In the genomic region with DNA sequence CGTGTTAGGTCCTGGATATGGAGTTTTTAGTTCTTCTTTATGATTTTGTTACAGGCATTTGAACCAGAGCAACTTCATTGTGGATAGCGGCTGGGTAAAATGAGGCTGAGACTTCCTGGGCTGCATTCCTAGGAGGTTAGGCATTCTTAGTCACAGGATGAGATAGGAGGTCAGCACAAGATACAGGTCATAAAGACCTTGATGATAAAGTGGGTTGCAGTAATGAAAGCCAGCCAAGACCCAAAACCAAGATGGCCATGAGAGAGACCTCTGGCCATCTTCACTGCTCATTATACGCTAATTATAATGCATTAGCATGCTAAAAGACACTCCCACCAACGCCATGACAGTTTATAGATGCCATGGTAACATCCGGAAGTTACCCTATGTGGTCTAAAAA, we compare ENCODE assay signal across 16 cellular contexts. TPM values are rescaled to one million over a fixed set of nuclear protein-coding genes. Genes with fewer than 3 reads are reported as not detected.
A peak's percentile ranks its signal among the peaks of the same experiment; 100 is the strongest.
DNase-seq lines count a peak whose midpoint lies in the region; ATAC-seq and TF ChIP-seq lines count a peak whose summit lies in the region.
"Had no signal": no experiment of that assay in that cellular context is flagged by ENCODE, and none has a peak within 500 bp of the region (broad histone marks: within the 10 kb centered on the region; RNA-seq: fewer than 3 reads in every experiment).

No MANE protein-coding gene starts in this region.

- intact Hi-C loops in PC-9 (cut with micrococcal nuclease; ENCODE audit: unreplicated experiment), result loop anchor here (1.0 kb wide), 1 partner anchor 100 kb away; no protein-coding TSS in a partner anchor

- CTCF ChIA-PET in PC-9 (lab: Charles Lee), result no interaction called here

- H3K4me3 ChIP-seq in PC-9 (no peak overlapping the region), endodermal cell (ENCODE audit: low read length) (no peak overlapping the region), neural progenitor cell (no peak overlapping the region)
- H3K4me3 ChIP-seq: suprapubic skin had no signal

- H3K36me3 Mint-ChIP-seq in endodermal cell (ENCODE audit: low read depth) (no peaks in the 10 kb centered on the region), neural progenitor cell (peaks cover 2% of the 10 kb centered on the region)

- H3F3A ChIP-seq in PC-9 (ENCODE audit: insufficient read depth, low read depth) (peaks cover 8% of the 10 kb centered on the region; the same call in 1 of the 2 replicates), neural progenitor cell (ENCODE audit: low read depth) (peaks cover 4% of the 10 kb centered on the region)

- no peak for TF ChIP-seq CTCF in PC-9 (conservative IDR thresholded peaks at IDR 0.05)
- TF ChIP-seq CTCF in endodermal cell (conservative IDR thresholded peaks at IDR 0.05), result no peak
- TF ChIP-seq CTCF in neural progenitor cell (IDR thresholded peaks at IDR 0.05), result no peak

- peaks cover 17% of the 10 kb centered on the region for H3K9me3 Mint-ChIP-seq in endodermal cell
- H3K9me3 Mint-ChIP-seq in neural progenitor cell, result peaks cover 7% of the 10 kb centered on the region

- DNase-seq in Daoy (ENCODE audit: low read depth) (peak; percentile 29), PC-9 (no peak), endodermal cell (peak; percentile 66), neural progenitor cell (ENCODE audit: low spot score) (no peak), amniotic stem cell (lab: John Stamatoyannopoulos, UW) (no peak)
- DNase-seq: head of caudate nucleus; NCI-H2107; NK-92 treated with Interleukin-12 subunit alpha and Interleukin-12 subunit beta, amount 100 ng/mL, for 24 hours had no signal

- H3K9ac ChIP-seq in endodermal cell (ENCODE audit: extremely low read depth, low read length, poor library complexity, severe bottlenecking) (peak overlapping the region; percentile 71), neural progenitor cell (no peak overlapping the region)

- no peaks in the 10 kb centered on the region for H4K20me1 ChIP-seq in PC-9 (ENCODE audit: insufficient read depth)
- no peaks in the 10 kb centered on the region for H4K20me1 ChIP-seq in neural progenitor cell (ENCODE audit: low read depth)

- H3K4me1 ChIP-seq in PC-9 (replicated peaks; ENCODE audit: insufficient read depth) (peaks cover 23% of the 10 kb centered on the region), endodermal cell (ENCODE audit: control insufficient read depth, insufficient read depth, low read length) (peaks cover 7% of the 10 kb centered on the region), neural progenitor cell (peaks cover 8% of the 10 kb centered on the region)
- H3K4me1 ChIP-seq: suprapubic skin had no signal

- ATAC-seq in HG03045 (IDR thresholded peaks at IDR 0.05; ENCODE audit: unreplicated experiment) (no peak), GM18498 (IDR thresholded peaks at IDR 0.05; ENCODE audit: unreplicated experiment) (no peak), HG02870 (IDR thresholded peaks at IDR 0.05; ENCODE audit: unreplicated experiment) (no peak)
- ATAC-seq: activated CD8-positive, alpha-beta memory T cell treated with anti-CD3 and anti-CD28 coated beads, Interleukin-2, amount 10 ng/mL, durations not matched to agents 7 days and 5 days had no signal

- H2AFZ ChIP-seq in PC-9 (peak overlapping the region; percentile 42), neural progenitor cell (replicated peaks) (peak overlapping the region; percentile 14)

- H3K27ac Mint-ChIP-seq in endodermal cell (peak overlapping the region; percentile 96), neural progenitor cell (no peak overlapping the region)
- H3K27ac Mint-ChIP-seq: activated CD8-positive, alpha-beta memory T cell treated with anti-CD3 and anti-CD28 coated beads, Interleukin-2, amount 10 ng/mL, durations not matched to agents 7 days and 5 days; activated naive CD4-positive, alpha-beta T cell treated with anti-CD3 and anti-CD28 coated beads, Interleukin-2, amount 50 U/mL, for 24 hours had no signal

- H3K27me3 Mint-ChIP-seq in endodermal cell (ENCODE audit: insufficient read depth) (peaks cover 3% of the 10 kb centered on the region), neural progenitor cell (ENCODE audit: insufficient read depth, low read depth) (no peaks in the 10 kb centered on the region)

- POLR2A ChIA-PET in PC-9 (lab: Charles Lee; ENCODE audit: unreplicated experiment), result interaction anchor here (0.6 kb wide), 1 partner anchor 331 kb away, joined by 10 read pairs; no protein-coding TSS in a partner anchor

- H3K9me3 ChIP-seq in PC-9 (ENCODE audit: insufficient read depth, low read depth) (peaks cover 5% of the 10 kb centered on the region; the same call in 1 of the 2 replicates), endodermal cell (ENCODE audit: control insufficient read depth, low read length) (peaks cover 9% of the 10 kb centered on the region), neural progenitor cell (ENCODE audit: low read depth) (no peaks in the 10 kb centered on the region)
- H3K9me3 ChIP-seq: neutrophil, suprapubic skin had no signal

- H3K4me2 ChIP-seq in PC-9 (peak overlapping the region; percentile 47), neural progenitor cell (no peak overlapping the region)

- no peak overlapping the region for H3K4me3 Mint-ChIP-seq in endodermal cell
- no peak overlapping the region for H3K4me3 Mint-ChIP-seq in neural progenitor cell
- H3K4me3 Mint-ChIP-seq: activated CD8-positive, alpha-beta memory T cell treated with anti-CD3 and anti-CD28 coated beads, Interleukin-2, amount 10 ng/mL, durations not matched to agents 7 days and 5 days; activated naive CD4-positive, alpha-beta T cell treated with anti-CD3 and anti-CD28 coated beads, Interleukin-2, amount 50 U/mL, for 24 hours had no signal

- H3K36me3 ChIP-seq in PC-9 (ENCODE audit: low read depth) (no peaks in the 10 kb centered on the region), endodermal cell (ENCODE audit: control insufficient read depth, insufficient read depth, low read length) (no peaks in the 10 kb centered on the region), neural progenitor cell (no peaks in the 10 kb centered on the region)
- H3K36me3 ChIP-seq: neutrophil, suprapubic skin had no signal

- 54 to 65% methylated on average over 3 to 5 of the region's 5 CpGs for WGBS in endodermal cell (ENCODE audit: insufficient coverage in 1 of 2, insufficient read length in 1 of 2), 2 experiments

- H3K4me1 Mint-ChIP-seq in endodermal cell (peaks cover 29% of the 10 kb centered on the region), neural progenitor cell (peaks cover 21% of the 10 kb centered on the region)
- H3K4me1 Mint-ChIP-seq: activated CD8-positive, alpha-beta memory T cell treated with anti-CD3 and anti-CD28 coated beads, Interleukin-2, amount 10 ng/mL, durations not matched to agents 7 days and 5 days; activated naive CD4-positive, alpha-beta T cell treated with anti-CD3 and anti-CD28 coated beads, Interleukin-2, amount 50 U/mL, for 24 hours had no signal

- H3K27me3 ChIP-seq in PC-9 (ENCODE audit: insufficient read depth, low read depth) (no peaks in the 10 kb centered on the region), endodermal cell (ENCODE audit: control insufficient read depth, insufficient read depth, low read length, poor library complexity, severe bottlenecking) (no peaks in the 10 kb centered on the region), neural progenitor cell (no peaks in the 10 kb centered on the region)

- BruUV-seq in PC-9 (replicated peaks; lab: Mats Ljungman, UMichigan), result no TSS peak

- H3K9me2 ChIP-seq in PC-9 (ENCODE audit: insufficient read depth), result no peaks in the 10 kb centered on the region

- H3K27ac ChIP-seq in PC-9 (peak overlapping the region; percentile 76), endodermal cell (ENCODE audit: low read depth, low read length) (peak overlapping the region; percentile 3), neural progenitor cell (no peak overlapping the region)
- H3K27ac ChIP-seq: neutrophil, suprapubic skin, VCaP had no signal

- no peaks in the 10 kb centered on the region for H3K79me2 ChIP-seq in PC-9 (ENCODE audit: low read depth)
- no peaks in the 10 kb centered on the region for H3K79me2 ChIP-seq in neural progenitor cell (ENCODE audit: low read depth)

RNA-seq across cellular contexts. Expression of a gene that starts 23.4 kb away (rescaled TPM):
- 20.8 and 29.1 TPM in 2 replicates for total RNA-seq in Daoy (2014; rRNA removed; shearing (Covaris generic))
- 5.4 and 6.1 TPM in 2 replicates for total RNA-seq in PC-9 (2021)
- 10 to 100 TPM; 86.5 to 94.4 TPM for total RNA-seq in endodermal cell
- 18.3 TPM for polyA plus RNA-seq in endodermal cell (2013, experiment 1 of 2)
- polyA plus RNA-seq in endodermal cell (2013, experiment 2 of 2), result 23.9 TPM
- total RNA-seq in neural progenitor cell (ENCODE audit: low replicate concordance), result 5.7 and 10.7 TPM in 2 replicates

Comparison
In these comparisons a context has a peak if more than half of its experiments do, and no peak if none do; other contexts are left out.
1. DNase-seq: peak in Daoy (single experiment) and endodermal cell (single experiment); none in PC-9 (0 of 2), neural progenitor cell (single experiment) and amniotic stem cell (single experiment).